Comparison of ENCODE assay signal across 12 cellular contexts in genomic region chr11:123525511-123525918, GRCh38.
DNase-seq lines count a peak whose midpoint lies in the region; ATAC-seq and TF ChIP-seq lines count a peak whose summit lies in the region.
"Had no signal": no experiment of that assay in that cellular context is flagged by ENCODE, and none has a peak within 500 bp of the region (broad histone marks: within the 10 kb centered on the region; RNA-seq: fewer than 3 reads in every experiment).

No MANE protein-coding gene starts in this region.

- H3K4me3 Mint-ChIP-seq in GM23338, result no peak overlapping the region
- peak overlapping the region; percentile 64 for H3K4me3 Mint-ChIP-seq in glutamatergic neuron (ENCODE audit: unreplicated experiment)
- H3K4me3 Mint-ChIP-seq: memory B cell; T-helper 1 cell treated with Interleukin-12 subunit alpha and Interleukin-12 subunit beta and Interleukin-4 antibody, amounts not matched to agents 30 μg/mL and 1 μg/mL, for 36 hours had no signal

- H3K9me3 Mint-ChIP-seq in GM23338 (no peaks in the 10 kb centered on the region; the same call in 1 of the 3 replicates), glutamatergic neuron (ENCODE audit: unreplicated experiment) (peaks cover 6% of the 10 kb centered on the region)

- H3K4me3 ChIP-seq in GM23338 (no peak overlapping the region), lower leg skin (ENCODE audit: low read depth, poor library complexity, severe bottlenecking) (no peak overlapping the region)
- H3K4me3 ChIP-seq: stomach had no signal

- no peaks in the 10 kb centered on the region for H3K9me2 ChIP-seq in GM23338 (ENCODE audit: insufficient read depth)

- H3K27me3 Mint-ChIP-seq in GM23338 (ENCODE audit: insufficient read depth, low read depth, poor library complexity) (no peaks in the 10 kb centered on the region), glutamatergic neuron (ENCODE audit: unreplicated experiment) (peaks cover 7% of the 10 kb centered on the region)

- ATAC-seq in GM23338 (peak; percentile 69), GM18502 (IDR thresholded peaks at IDR 0.05; ENCODE audit: poor library complexity, unreplicated experiment) (no peak)

- peak; percentile 30 for DNase-seq in GM23338 (ENCODE audit: low spot score)
- DNase-seq in anterior cingulate cortex (lab: John Stamatoyannopoulos, UW), result peak in 46 of 58 donors; percentile 16 to 84 (median 49)
- DNase-seq in glutamatergic neuron, result no peak
- DNase-seq in putamen (ENCODE audit: low spot score), result peak; percentile 27
- DNase-seq in lower leg skin (ENCODE audit: low spot score in 2 of 2), result no peak
- DNase-seq in dermis blood vessel endothelial cell, result no peak
- DNase-seq: activated effector memory CD4-positive, alpha-beta T cell treated with Interleukin-2 at 50 U/mL for 16 hours; OCI-M1; stomach had no signal

- intact Hi-C loops in lower leg skin (cut with DNase I; ENCODE audit: low total_unique reads), result no loop called here

- no peak overlapping the region for H2AFZ ChIP-seq in GM23338

- H3K36me3 Mint-ChIP-seq in GM23338 (ENCODE audit: low read depth) (no peaks in the 10 kb centered on the region), glutamatergic neuron (ENCODE audit: unreplicated experiment) (no peaks in the 10 kb centered on the region)
- H3K36me3 Mint-ChIP-seq: memory B cell had no signal

- TF ChIP-seq POLR2A in lower leg skin (IDR thresholded peaks at IDR 0.05), result no peak

- H3K27me3 ChIP-seq in GM23338 (ENCODE audit: insufficient read depth), result no peaks in the 10 kb centered on the region

- H3K27ac Mint-ChIP-seq in GM23338 (no peak overlapping the region), glutamatergic neuron (ENCODE audit: unreplicated experiment) (peak overlapping the region; percentile 67)
- H3K27ac Mint-ChIP-seq: memory B cell; T-helper 1 cell treated with Interleukin-12 subunit alpha and Interleukin-12 subunit beta and Interleukin-4 antibody, amounts not matched to agents 30 μg/mL and 1 μg/mL, for 36 hours had no signal

- no peaks in the 10 kb centered on the region for H3K36me3 ChIP-seq in GM23338 (ENCODE audit: insufficient read depth)
- H3K36me3 ChIP-seq: stomach had no signal

- no peaks in the 10 kb centered on the region for H3F3A ChIP-seq in GM23338 (replicated peaks; ENCODE audit: low read depth)

- H3K4me2 ChIP-seq in GM23338, result peak overlapping the region; percentile 64

- H3K27ac ChIP-seq in GM23338 (ENCODE audit: low read depth), result no peak overlapping the region
- H3K27ac ChIP-seq: stomach had no signal

- 26 to 35% methylated on average over 9 to 11 of the region's 11 CpGs for WGBS in lower leg skin, 2 donors

- peaks cover 37% of the 10 kb centered on the region for H3K4me1 ChIP-seq in GM23338 (ENCODE audit: insufficient read depth)

- H3K79me2 ChIP-seq in GM23338 (replicated peaks; ENCODE audit: insufficient read depth), result no peaks in the 10 kb centered on the region

- H3K4me1 Mint-ChIP-seq in GM23338 (peaks cover 43% of the 10 kb centered on the region), glutamatergic neuron (ENCODE audit: low read depth, unreplicated experiment) (peaks cover 43% of the 10 kb centered on the region)
- H3K4me1 Mint-ChIP-seq: memory B cell had no signal

- no peak for TF ChIP-seq CTCF in GM23338 (conservative IDR thresholded peaks at IDR 0.05; ENCODE audit: low read depth in 2 of 2)
- no peak for TF ChIP-seq CTCF in glutamatergic neuron (IDR thresholded peaks at IDR 0.05; ENCODE audit: partially characterized antibody, unreplicated experiment)
- TF ChIP-seq CTCF in lower leg skin (IDR thresholded peaks at IDR 0.05), result no peak

- H4K20me1 ChIP-seq in GM23338 (replicated peaks; ENCODE audit: insufficient read depth), result no peaks in the 10 kb centered on the region

TF ChIP-seq in GM23338, 12 proteins besides CTCF, POLR2A, EP300 and RAD21 (continues in another document):
- TF ChIP-seq STAT1 (IDR thresholded peaks at IDR 0.05; ENCODE audit: unreplicated experiment) (no peak), NANOG (IDR thresholded peaks at IDR 0.05; ENCODE audit: borderline replicate concordance) (no peak), JUNB (IDR thresholded peaks at IDR 0.05; ENCODE audit: unreplicated experiment) (no peak), CREB1 (CRISPR knock-in tag; IDR thresholded peaks at IDR 0.05; ENCODE audit: low read depth) (no peak), EZH2phosphoT487 (IDR thresholded peaks at IDR 0.05; ENCODE audit: unreplicated experiment) (no peak), EZH2 (IDR thresholded peaks at IDR 0.05; ENCODE audit: low read depth, unreplicated experiment) (no peak), POLR2AphosphoS5 (IDR thresholded peaks at IDR 0.05; ENCODE audit: low read depth) (no peak), ZNF114 (CRISPR knock-in tag; IDR thresholded peaks at IDR 0.05) (no peak), ETS1 (IDR thresholded peaks at IDR 0.05) (no peak), ZNF331 (CRISPR knock-in tag; IDR thresholded peaks at IDR 0.05; ENCODE audit: low read depth) (no peak)
- TF ChIP-seq, protein P1, sequence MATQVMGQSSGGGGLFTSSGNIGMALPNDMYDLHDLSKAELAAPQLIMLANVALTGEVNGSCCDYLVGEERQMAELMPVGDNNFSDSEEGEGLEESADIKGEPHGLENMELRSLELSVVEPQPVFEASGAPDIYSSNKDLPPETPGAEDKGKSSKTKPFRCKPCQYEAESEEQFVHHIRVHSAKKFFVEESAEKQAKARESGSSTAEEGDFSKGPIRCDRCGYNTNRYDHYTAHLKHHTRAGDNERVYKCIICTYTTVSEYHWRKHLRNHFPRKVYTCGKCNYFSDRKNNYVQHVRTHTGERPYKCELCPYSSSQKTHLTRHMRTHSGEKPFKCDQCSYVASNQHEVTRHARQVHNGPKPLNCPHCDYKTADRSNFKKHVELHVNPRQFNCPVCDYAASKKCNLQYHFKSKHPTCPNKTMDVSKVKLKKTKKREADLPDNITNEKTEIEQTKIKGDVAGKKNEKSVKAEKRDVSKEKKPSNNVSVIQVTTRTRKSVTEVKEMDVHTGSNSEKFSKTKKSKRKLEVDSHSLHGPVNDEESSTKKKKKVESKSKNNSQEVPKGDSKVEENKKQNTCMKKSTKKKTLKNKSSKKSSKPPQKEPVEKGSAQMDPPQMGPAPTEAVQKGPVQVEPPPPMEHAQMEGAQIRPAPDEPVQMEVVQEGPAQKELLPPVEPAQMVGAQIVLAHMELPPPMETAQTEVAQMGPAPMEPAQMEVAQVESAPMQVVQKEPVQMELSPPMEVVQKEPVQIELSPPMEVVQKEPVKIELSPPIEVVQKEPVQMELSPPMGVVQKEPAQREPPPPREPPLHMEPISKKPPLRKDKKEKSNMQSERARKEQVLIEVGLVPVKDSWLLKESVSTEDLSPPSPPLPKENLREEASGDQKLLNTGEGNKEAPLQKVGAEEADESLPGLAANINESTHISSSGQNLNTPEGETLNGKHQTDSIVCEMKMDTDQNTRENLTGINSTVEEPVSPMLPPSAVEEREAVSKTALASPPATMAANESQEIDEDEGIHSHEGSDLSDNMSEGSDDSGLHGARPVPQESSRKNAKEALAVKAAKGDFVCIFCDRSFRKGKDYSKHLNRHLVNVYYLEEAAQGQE (IDR thresholded peaks at IDR 0.05; ENCODE audit: unreplicated experiment), result no peak

Comparison
In these comparisons a context has a peak if more than half of its experiments do, and no peak if none do; other contexts are left out.
1. DNase-seq: peak in GM23338 (single experiment), anterior cingulate cortex (46 of 58) and putamen (single experiment); none in glutamatergic neuron (single experiment), lower leg skin (0 of 2) and dermis blood vessel endothelial cell (single experiment).